Comparison of ENCODE assay signal across 20 cellular contexts in genomic region chr20:34921436-34921835, GRCh38. TPM values are rescaled to one million over a fixed set of nuclear protein-coding genes. Genes with fewer than 3 reads are reported as not detected.
DNase-seq lines count a peak whose midpoint lies in the region; ATAC-seq and TF ChIP-seq lines count a peak whose summit lies in the region.
"Had no signal": no experiment of that assay in that cellular context is flagged by ENCODE, and none has a peak within 500 bp of the region (broad histone marks: within the 10 kb centered on the region; RNA-seq: fewer than 3 reads in every experiment).

No MANE protein-coding gene starts in this region.

- 81% methylated on average over 3 of the region's 3 CpGs for WGBS in mesenchymal stem cell

- no peak overlapping the region for H3K23ac ChIP-seq in mesenchymal stem cell (ENCODE audit: low read length in 2 of 2)

- DNase-seq in activated CD4-positive, alpha-beta T cell treated with anti-CD3 and anti-CD28 coated beads for 36 hours, result peak; percentile 35
- no peak for DNase-seq in activated CD4-positive, alpha-beta T cell treated with anti-CD3 and anti-CD28 coated beads, Interleukin-2, amount 50 U/mL, for 4 hours
- DNase-seq in stimulated activated CD4-positive, alpha-beta T cell treated with anti-CD3 and anti-CD28 coated beads, Interleukin-1b, Interleukin-23, amount 100 ng/mL, for 48 hours, result peak; percentile 28
- no peak for DNase-seq in stimulated activated CD4-positive, alpha-beta T cell treated with anti-CD3 and anti-CD28 coated beads, Interleukin-4, amount 100 ng/mL, for 4 hours
- no peak for DNase-seq in mesenchymal stem cell
- DNase-seq in activated CD8-positive, alpha-beta T cell treated with anti-CD3 and anti-CD28 coated beads, Interleukin-2, amount 10 ng/mL, durations not matched to agents 7 days and 5 days, result no peak
- DNase-seq in GDM1 (lab: John Stamatoyannopoulos, UW), result no peak
- no peak for DNase-seq in natural killer cell
- DNase-seq: 8988T; activated CD8-positive, alpha-beta memory T cell treated with anti-CD3 and anti-CD28 coated beads for 24 hours; activated gamma-delta T cell; cerebellar nuclear complex; effector CD4-positive, alpha-beta T cell; NCI-H2029; NCI-H510A; stimulated activated naive B cell treated with anti-CD40 and anti-IgM and Interleukin-4, amounts not matched to agents 10 μg/mL and 1 μg/mL and 100 μg/mL, for 72 hours had no signal

- peaks cover 40% of the 10 kb centered on the region for H3K4me1 Mint-ChIP-seq in activated CD4-positive, alpha-beta T cell treated with anti-CD3 and anti-CD28 coated beads for 36 hours
- H3K4me1 Mint-ChIP-seq in activated CD8-positive, alpha-beta T cell treated with anti-CD3 and anti-CD28 coated beads, Interleukin-2, amount 10 ng/mL, durations not matched to agents 7 days and 5 days (ENCODE audit: low read depth), result peaks cover 40% of the 10 kb centered on the region
- peaks cover 12 to 17% of the 10 kb centered on the region in 2 donors for H3K4me1 Mint-ChIP-seq in natural killer cell
- H3K4me1 Mint-ChIP-seq: stimulated activated naive B cell treated with anti-CD40 and anti-IgM and Interleukin-4, amounts not matched to agents 10 μg/mL and 1 μg/mL and 100 μg/mL, for 72 hours had no signal

- H2BK15ac ChIP-seq in mesenchymal stem cell (ENCODE audit: low read depth, poor library complexity, severe bottlenecking), result no peak overlapping the region

- no peak overlapping the region for H4K91ac ChIP-seq in mesenchymal stem cell (ENCODE audit: low read length)

- TF ChIP-seq CTCF in natural killer cell (IDR thresholded peaks at IDR 0.05), result no peak

- peak; percentile 29 for ATAC-seq in activated CD4-positive, alpha-beta T cell treated with anti-CD3 and anti-CD28 coated beads for 36 hours
- no peak for ATAC-seq in activated CD8-positive, alpha-beta T cell treated with anti-CD3 and anti-CD28 coated beads, Interleukin-2, amount 10 ng/mL, durations not matched to agents 7 days and 5 days
- ATAC-seq in natural killer cell, result no peak
- ATAC-seq: natural killer cell treated with Interleukin-12 subunit alpha and Interleukin-12 subunit beta and Interleukin-15 and Interleukin-18, amount 100 ng/mL, for 72 hours; stimulated activated naive B cell treated with anti-CD40 and anti-IgM and Interleukin-4, amounts not matched to agents 10 μg/mL and 1 μg/mL and 100 μg/mL, for 72 hours had no signal

- peaks cover 38 to 64% of the 10 kb centered on the region in 2 experiments for H3K36me3 ChIP-seq in mesenchymal stem cell (ENCODE audit: control insufficient read depth in 1 of 2, insufficient read depth in 2 of 2, low read depth in 1 of 2, low read length in 2 of 2)

- CTCF ChIA-PET in activated CD4-positive, alpha-beta T cell treated with anti-CD3 and anti-CD28 coated beads for 36 hours (lab: Charles Lee), result no interaction called here
- CTCF ChIA-PET in activated CD8-positive, alpha-beta T cell treated with anti-CD3 and anti-CD28 coated beads, Interleukin-2, amount 10 ng/mL, durations not matched to agents 7 days and 5 days (lab: Charles Lee), result no interaction called here

- no peak overlapping the region for H3K9ac ChIP-seq in mesenchymal stem cell (ENCODE audit: low read length)
- H3K9ac ChIP-seq: KMS-11 had no signal

- H3K4me3 ChIP-seq in mesenchymal stem cell (ENCODE audit: insufficient read depth in 1 of 2, low read depth in 1 of 2, low read length in 2 of 2), result peak overlapping the region in 1 of 2 experiments; percentile 9
- H3K4me3 ChIP-seq: hepatocyte had no signal

- H3K79me1 ChIP-seq in mesenchymal stem cell (replicated peaks; ENCODE audit: low read length, poor library complexity, severe bottlenecking), result peaks cover 6% of the 10 kb centered on the region

- peaks cover 6% of the 10 kb centered on the region for H3K4me1 ChIP-seq in mesenchymal stem cell (ENCODE audit: control insufficient read depth, insufficient read depth, low read depth, low read length)

- H3K18ac ChIP-seq in mesenchymal stem cell (ENCODE audit: low read depth in 1 of 2, low read length in 2 of 2), result no peak overlapping the region

- H2BK5ac ChIP-seq in mesenchymal stem cell (ENCODE audit: low read depth, low read length, poor library complexity, severe bottlenecking), result no peak overlapping the region

- no peak overlapping the region for H2BK120ac ChIP-seq in mesenchymal stem cell (ENCODE audit: low read depth, low read length)

- H2BK12ac ChIP-seq in mesenchymal stem cell (ENCODE audit: low read length in 2 of 2), result peak overlapping the region in 1 of 2 experiments; percentile 35

- H3K27me3 Mint-ChIP-seq in activated CD4-positive, alpha-beta T cell treated with anti-CD3 and anti-CD28 coated beads for 36 hours, result no peaks in the 10 kb centered on the region
- H3K27me3 Mint-ChIP-seq in activated CD8-positive, alpha-beta T cell treated with anti-CD3 and anti-CD28 coated beads, Interleukin-2, amount 10 ng/mL, durations not matched to agents 7 days and 5 days (ENCODE audit: low read depth), result no peaks in the 10 kb centered on the region
- H3K27me3 Mint-ChIP-seq in natural killer cell (ENCODE audit: low read depth in 2 of 2), result no peaks in the 10 kb centered on the region
- H3K27me3 Mint-ChIP-seq: natural killer cell treated with Interleukin-12 subunit alpha and Interleukin-12 subunit beta and Interleukin-15 and Interleukin-18, amount 100 ng/mL, for 72 hours; stimulated activated naive B cell treated with anti-CD40 and anti-IgM and Interleukin-4, amounts not matched to agents 10 μg/mL and 1 μg/mL and 100 μg/mL, for 72 hours had no signal

- POLR2A ChIA-PET in activated CD4-positive, alpha-beta T cell treated with anti-CD3 and anti-CD28 coated beads for 36 hours (lab: Charles Lee), result no interaction called here
- POLR2A ChIA-PET in activated CD8-positive, alpha-beta T cell treated with anti-CD3 and anti-CD28 coated beads, Interleukin-2, amount 10 ng/mL, durations not matched to agents 7 days and 5 days (lab: Charles Lee), result no interaction called here

- H3K36me3 Mint-ChIP-seq in activated CD4-positive, alpha-beta T cell treated with anti-CD3 and anti-CD28 coated beads for 36 hours (ENCODE audit: low read depth), result peaks cover 20% of the 10 kb centered on the region
- H3K36me3 Mint-ChIP-seq in activated CD8-positive, alpha-beta T cell treated with anti-CD3 and anti-CD28 coated beads, Interleukin-2, amount 10 ng/mL, durations not matched to agents 7 days and 5 days (ENCODE audit: low read depth), result peaks cover 42% of the 10 kb centered on the region
- H3K36me3 Mint-ChIP-seq in natural killer cell, result no peaks in the 10 kb centered on the region

- no peak overlapping the region for H2AFZ ChIP-seq in mesenchymal stem cell (ENCODE audit: low read depth, low read length)
- H2AFZ ChIP-seq: hepatocyte had no signal

- H3K27ac ChIP-seq in mesenchymal stem cell (ENCODE audit: low read length, poor library complexity, severe bottlenecking), result no peak overlapping the region
- H3K27ac ChIP-seq: C4-2B, hepatocyte, KMS-11 had no signal

- no peaks in the 10 kb centered on the region for H3K9me3 Mint-ChIP-seq in activated CD4-positive, alpha-beta T cell treated with anti-CD3 and anti-CD28 coated beads for 36 hours (ENCODE audit: low read depth)
- H3K9me3 Mint-ChIP-seq in activated CD8-positive, alpha-beta T cell treated with anti-CD3 and anti-CD28 coated beads, Interleukin-2, amount 10 ng/mL, durations not matched to agents 7 days and 5 days (ENCODE audit: insufficient read depth), result no peaks in the 10 kb centered on the region
- H3K9me3 Mint-ChIP-seq in natural killer cell, result no peaks in the 10 kb centered on the region
- H3K9me3 Mint-ChIP-seq: stimulated activated naive B cell treated with anti-CD40 and anti-IgM and Interleukin-4, amounts not matched to agents 10 μg/mL and 1 μg/mL and 100 μg/mL, for 72 hours had no signal

- no peak overlapping the region for H3K4me2 ChIP-seq in mesenchymal stem cell (ENCODE audit: low read length, poor library complexity, severe bottlenecking)
- H3K4me2 ChIP-seq: hepatocyte, KMS-11 had no signal

- H3K9me3 ChIP-seq in mesenchymal stem cell (ENCODE audit: control insufficient read depth, low read length), result no peaks in the 10 kb centered on the region

- intact Hi-C loops in activated CD4-positive, alpha-beta T cell treated with anti-CD3 and anti-CD28 coated beads for 36 hours (cut with DNase I, micrococcal nuclease), result no loop called here
- intact Hi-C loops in natural killer cell (cut with micrococcal nuclease), result no loop called here

- no peak overlapping the region for H3K27ac Mint-ChIP-seq in activated CD4-positive, alpha-beta T cell treated with anti-CD3 and anti-CD28 coated beads for 36 hours
- H3K27ac Mint-ChIP-seq in activated CD8-positive, alpha-beta T cell treated with anti-CD3 and anti-CD28 coated beads, Interleukin-2, amount 10 ng/mL, durations not matched to agents 7 days and 5 days, result no peak overlapping the region
- H3K27ac Mint-ChIP-seq in natural killer cell, result no peak overlapping the region
- H3K27ac Mint-ChIP-seq: natural killer cell treated with Interleukin-12 subunit alpha and Interleukin-12 subunit beta and Interleukin-15 and Interleukin-18, amount 100 ng/mL, for 72 hours; stimulated activated naive B cell treated with anti-CD40 and anti-IgM and Interleukin-4, amounts not matched to agents 10 μg/mL and 1 μg/mL and 100 μg/mL, for 72 hours had no signal

- H3K14ac ChIP-seq in mesenchymal stem cell (ENCODE audit: low read length in 2 of 2), result no peak overlapping the region

- H3K27me3 ChIP-seq in mesenchymal stem cell (ENCODE audit: control insufficient read depth in 1 of 2, insufficient read depth in 1 of 2, low read length in 2 of 2), result no peaks in the 10 kb centered on the region
- H3K27me3 ChIP-seq: hepatocyte had no signal

- H3K4me3 Mint-ChIP-seq in activated CD4-positive, alpha-beta T cell treated with anti-CD3 and anti-CD28 coated beads for 36 hours, result no peak overlapping the region
- no peak overlapping the region for H3K4me3 Mint-ChIP-seq in activated CD8-positive, alpha-beta T cell treated with anti-CD3 and anti-CD28 coated beads, Interleukin-2, amount 10 ng/mL, durations not matched to agents 7 days and 5 days
- H3K4me3 Mint-ChIP-seq in natural killer cell, result no peak overlapping the region
- H3K4me3 Mint-ChIP-seq: natural killer cell treated with Interleukin-12 subunit alpha and Interleukin-12 subunit beta and Interleukin-15 and Interleukin-18, amount 100 ng/mL, for 72 hours; stimulated activated naive B cell treated with anti-CD40 and anti-IgM and Interleukin-4, amounts not matched to agents 10 μg/mL and 1 μg/mL and 100 μg/mL, for 72 hours had no signal

- H3K4ac ChIP-seq in mesenchymal stem cell (ENCODE audit: low read depth in 1 of 2, low read length in 2 of 2), result no peak overlapping the region

- H2AK5ac ChIP-seq in mesenchymal stem cell (ENCODE audit: low read length, severe bottlenecking), result peak overlapping the region; percentile 69

- H4K8ac ChIP-seq in mesenchymal stem cell (ENCODE audit: low read length), result no peak overlapping the region

RNA-seq across cellular contexts. Expression of gene GSS, which starts 34.2 kb away (rescaled TPM):
- total RNA-seq in activated CD4-positive, alpha-beta T cell treated with anti-CD3 and anti-CD28 coated beads for 36 hours, result 10 to 100 TPM; 58.7 to 59.5 TPM
- 40.8 TPM for polyA plus RNA-seq in mesenchymal stem cell (2013, experiment 1 of 2)
- polyA plus RNA-seq in mesenchymal stem cell (2013, experiment 2 of 2), result 38.6 TPM
- 10 to 100 TPM; 55.1 to 55.6 TPM for total RNA-seq in activated CD8-positive, alpha-beta T cell treated with anti-CD3 and anti-CD28 coated beads, Interleukin-2, amount 10 ng/mL, durations not matched to agents 7 days and 5 days
- 10 to 100 TPM; 27.4 to 35.4 (median 30.3) TPM for total RNA-seq in natural killer cell

RNA-seq across cellular contexts. Expression of gene MYH7B, which starts 34.2 kb away (rescaled TPM):
- total RNA-seq in activated CD4-positive, alpha-beta T cell treated with anti-CD3 and anti-CD28 coated beads for 36 hours, result under 1 TPM; 0.23 to 0.40 TPM
- 0.10 TPM for polyA plus RNA-seq in mesenchymal stem cell (2013, experiment 1 of 2)
- polyA plus RNA-seq in mesenchymal stem cell (2013, experiment 2 of 2), result 0.08 TPM
- under 1 TPM; 0.13 to 0.26 TPM for total RNA-seq in activated CD8-positive, alpha-beta T cell treated with anti-CD3 and anti-CD28 coated beads, Interleukin-2, amount 10 ng/mL, durations not matched to agents 7 days and 5 days
- 1 to 10 TPM in 1 of 3 donors, under 1 TPM in 2; 0.18 to 1.0 (median 0.21) TPM for total RNA-seq in natural killer cell

RNA-seq across cellular contexts. Expression of gene ACSS2, which starts 45.0 kb away (rescaled TPM):
- 10 to 100 TPM; 29.9 to 35.1 TPM for total RNA-seq in activated CD4-positive, alpha-beta T cell treated with anti-CD3 and anti-CD28 coated beads for 36 hours
- polyA plus RNA-seq in mesenchymal stem cell (2013, experiment 1 of 2), result 76.1 TPM
- 72.3 TPM for polyA plus RNA-seq in mesenchymal stem cell (2013, experiment 2 of 2)
- 10 to 100 TPM; 24.0 to 25.5 TPM for total RNA-seq in activated CD8-positive, alpha-beta T cell treated with anti-CD3 and anti-CD28 coated beads, Interleukin-2, amount 10 ng/mL, durations not matched to agents 7 days and 5 days
- total RNA-seq in natural killer cell, result 10 to 100 TPM in 1 of 3 donors, 1 to 10 TPM in 2; 2.4 to 11.4 (median 7.5) TPM

RNA-seq across cellular contexts. Expression of gene GGT7, which starts 48.8 kb away (rescaled TPM):
- 10 to 100 TPM; 12.7 to 15.0 TPM for total RNA-seq in activated CD4-positive, alpha-beta T cell treated with anti-CD3 and anti-CD28 coated beads for 36 hours
- polyA plus RNA-seq in mesenchymal stem cell (2013, experiment 1 of 2), result 15.1 TPM
- 14.4 TPM for polyA plus RNA-seq in mesenchymal stem cell (2013, experiment 2 of 2)
- 1 to 10 TPM; 5.2 to 6.0 TPM for total RNA-seq in activated CD8-positive, alpha-beta T cell treated with anti-CD3 and anti-CD28 coated beads, Interleukin-2, amount 10 ng/mL, durations not matched to agents 7 days and 5 days
- total RNA-seq in natural killer cell, result 10 to 100 TPM in 2 of 3 donors, 1 to 10 TPM in 1; 7.4 to 12.8 (median 12.1) TPM

Comparison
In these comparisons a context has a peak if more than half of its experiments do, and no peak if none do; other contexts are left out.
1. DNase-seq: peak in activated CD4-positive, alpha-beta T cell treated with anti-CD3 and anti-CD28 coated beads for 36 hours (single experiment) and stimulated activated CD4-positive, alpha-beta T cell treated with anti-CD3 and anti-CD28 coated beads, Interleukin-1b, Interleukin-23, amount 100 ng/mL, for 48 hours (single experiment); none in activated CD4-positive, alpha-beta T cell treated with anti-CD3 and anti-CD28 coated beads, Interleukin-2, amount 50 U/mL, for 4 hours (0 of 2), stimulated activated CD4-positive, alpha-beta T cell treated with anti-CD3 and anti-CD28 coated beads, Interleukin-4, amount 100 ng/mL, for 4 hours (0 of 2), mesenchymal stem cell (single experiment), activated CD8-positive, alpha-beta T cell treated with anti-CD3 and anti-CD28 coated beads, Interleukin-2, amount 10 ng/mL, durations not matched to agents 7 days and 5 days (single experiment), GDM1 (single experiment) and natural killer cell (single experiment).